In genomic region chr4:86114563-86114962, GRCh38 we compare ENCODE assay signal across 1 cellular context.
TF ChIP-seq lines count a peak whose summit lies in the region.

No MANE protein-coding gene starts in this region.

TF ChIP-seq in WTC11, 78 proteins besides CTCF, POLR2A, EP300 and RAD21 (continued from another document):
- TF ChIP-seq, protein P1, sequence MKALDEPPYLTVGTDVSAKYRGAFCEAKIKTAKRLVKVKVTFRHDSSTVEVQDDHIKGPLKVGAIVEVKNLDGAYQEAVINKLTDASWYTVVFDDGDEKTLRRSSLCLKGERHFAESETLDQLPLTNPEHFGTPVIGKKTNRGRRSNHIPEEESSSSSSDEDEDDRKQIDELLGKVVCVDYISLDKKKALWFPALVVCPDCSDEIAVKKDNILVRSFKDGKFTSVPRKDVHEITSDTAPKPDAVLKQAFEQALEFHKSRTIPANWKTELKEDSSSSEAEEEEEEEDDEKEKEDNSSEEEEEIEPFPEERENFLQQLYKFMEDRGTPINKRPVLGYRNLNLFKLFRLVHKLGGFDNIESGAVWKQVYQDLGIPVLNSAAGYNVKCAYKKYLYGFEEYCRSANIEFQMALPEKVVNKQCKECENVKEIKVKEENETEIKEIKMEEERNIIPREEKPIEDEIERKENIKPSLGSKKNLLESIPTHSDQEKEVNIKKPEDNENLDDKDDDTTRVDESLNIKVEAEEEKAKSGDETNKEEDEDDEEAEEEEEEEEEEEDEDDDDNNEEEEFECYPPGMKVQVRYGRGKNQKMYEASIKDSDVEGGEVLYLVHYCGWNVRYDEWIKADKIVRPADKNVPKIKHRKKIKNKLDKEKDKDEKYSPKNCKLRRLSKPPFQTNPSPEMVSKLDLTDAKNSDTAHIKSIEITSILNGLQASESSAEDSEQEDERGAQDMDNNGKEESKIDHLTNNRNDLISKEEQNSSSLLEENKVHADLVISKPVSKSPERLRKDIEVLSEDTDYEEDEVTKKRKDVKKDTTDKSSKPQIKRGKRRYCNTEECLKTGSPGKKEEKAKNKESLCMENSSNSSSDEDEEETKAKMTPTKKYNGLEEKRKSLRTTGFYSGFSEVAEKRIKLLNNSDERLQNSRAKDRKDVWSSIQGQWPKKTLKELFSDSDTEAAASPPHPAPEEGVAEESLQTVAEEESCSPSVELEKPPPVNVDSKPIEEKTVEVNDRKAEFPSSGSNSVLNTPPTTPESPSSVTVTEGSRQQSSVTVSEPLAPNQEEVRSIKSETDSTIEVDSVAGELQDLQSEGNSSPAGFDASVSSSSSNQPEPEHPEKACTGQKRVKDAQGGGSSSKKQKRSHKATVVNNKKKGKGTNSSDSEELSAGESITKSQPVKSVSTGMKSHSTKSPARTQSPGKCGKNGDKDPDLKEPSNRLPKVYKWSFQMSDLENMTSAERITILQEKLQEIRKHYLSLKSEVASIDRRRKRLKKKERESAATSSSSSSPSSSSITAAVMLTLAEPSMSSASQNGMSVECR (CRISPR knock-in tag; IDR thresholded peaks at IDR 0.05; ENCODE audit: borderline replicate concordance) = no peak
- TF ChIP-seq ZNF121 (CRISPR knock-in tag; IDR thresholded peaks at IDR 0.05) (no peak), ZNF396 (CRISPR knock-in tag; IDR thresholded peaks at IDR 0.05; ENCODE audit: borderline replicate concordance) (no peak), MXD4 (CRISPR knock-in tag; IDR thresholded peaks at IDR 0.05; ENCODE audit: borderline replicate concordance) (no peak), SP1 (CRISPR knock-in tag; conservative IDR thresholded peaks at IDR 0.05) (no peak)
